In the genomic region with DNA sequence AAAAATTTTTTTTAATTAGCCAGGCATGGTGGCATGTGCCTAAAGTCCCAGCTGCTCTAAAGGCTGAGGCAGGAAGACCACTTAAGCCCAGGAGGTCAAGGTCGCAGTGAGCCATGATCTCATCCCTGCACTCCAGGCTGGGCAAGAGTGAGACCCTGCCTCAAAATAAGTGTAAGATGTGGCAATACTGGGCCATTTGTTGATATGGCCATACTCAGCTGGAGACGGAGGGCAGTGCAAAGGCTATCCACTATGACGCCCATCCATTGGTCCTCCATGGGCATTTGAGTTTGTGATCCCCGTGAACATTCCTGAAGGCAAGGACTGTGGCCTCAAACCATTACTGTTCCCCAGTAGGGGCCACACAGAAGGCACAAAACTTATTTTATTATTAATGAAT, we compare ENCODE assay signal across 1 cellular context.
TF ChIP-seq lines count a peak whose summit lies in the region.

No MANE protein-coding gene starts in this region.

TF ChIP-seq in K562, 482 proteins besides CTCF, POLR2A, EP300 and RAD21:
- TF ChIP-seq WHSC1 (IDR thresholded peaks at IDR 0.05; ENCODE audit: low read length), result peak; percentile 62
- TF ChIP-seq, protein P1, sequence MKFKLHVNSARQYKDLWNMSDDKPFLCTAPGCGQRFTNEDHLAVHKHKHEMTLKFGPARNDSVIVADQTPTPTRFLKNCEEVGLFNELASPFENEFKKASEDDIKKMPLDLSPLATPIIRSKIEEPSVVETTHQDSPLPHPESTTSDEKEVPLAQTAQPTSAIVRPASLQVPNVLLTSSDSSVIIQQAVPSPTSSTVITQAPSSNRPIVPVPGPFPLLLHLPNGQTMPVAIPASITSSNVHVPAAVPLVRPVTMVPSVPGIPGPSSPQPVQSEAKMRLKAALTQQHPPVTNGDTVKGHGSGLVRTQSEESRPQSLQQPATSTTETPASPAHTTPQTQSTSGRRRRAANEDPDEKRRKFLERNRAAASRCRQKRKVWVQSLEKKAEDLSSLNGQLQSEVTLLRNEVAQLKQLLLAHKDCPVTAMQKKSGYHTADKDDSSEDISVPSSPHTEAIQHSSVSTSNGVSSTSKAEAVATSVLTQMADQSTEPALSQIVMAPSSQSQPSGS (CRISPR knock-in tag; IDR thresholded peaks at IDR 0.05), result no peak
